9 cellular contexts compared by ENCODE assay signal in the genomic region with DNA sequence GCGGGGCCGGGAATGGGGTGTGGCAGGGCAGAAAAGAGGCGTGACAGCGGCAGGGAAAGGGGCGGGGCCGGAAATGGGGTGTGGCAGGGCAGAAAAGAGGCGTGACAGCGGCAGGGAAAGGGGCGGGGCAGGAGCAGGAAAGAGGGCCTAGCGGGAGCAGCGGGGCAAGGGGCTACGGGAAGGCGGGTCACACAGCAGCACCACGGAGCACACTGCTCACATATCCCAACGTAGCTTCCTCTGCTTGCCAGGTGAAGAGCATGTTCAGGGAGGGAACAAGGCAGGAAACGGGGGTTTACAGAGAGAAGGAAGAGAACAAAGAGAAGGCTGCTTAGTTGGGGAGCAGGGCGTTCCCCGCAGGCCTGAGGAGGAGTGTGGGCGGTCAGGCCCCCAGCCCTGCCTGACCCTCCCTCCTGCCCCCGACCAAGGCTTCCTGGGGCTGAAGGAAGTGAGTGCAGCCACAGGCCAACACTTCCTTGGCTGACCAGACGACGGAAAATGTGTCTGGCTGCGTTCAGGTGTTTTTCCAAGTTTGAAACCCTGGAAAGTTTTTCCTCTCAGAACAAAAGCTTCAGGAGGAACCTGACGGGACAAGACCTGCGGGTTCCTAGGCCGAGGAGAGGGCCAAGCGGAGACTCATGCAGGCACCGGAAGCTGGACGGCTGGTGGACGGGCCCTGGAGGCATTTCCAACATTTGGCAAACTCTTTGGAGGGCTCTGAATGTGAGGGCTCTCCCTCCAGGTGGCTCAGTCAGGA. TPM values are rescaled to one million over a fixed set of nuclear protein-coding genes. Genes with fewer than 3 reads are reported as not detected.
DNase-seq lines count a peak whose midpoint lies in the region; ATAC-seq and TF ChIP-seq lines count a peak whose summit lies in the region.
"Had no signal": no experiment of that assay in that cellular context is flagged by ENCODE, and none has a peak within 500 bp of the region (broad histone marks: within the 10 kb centered on the region; RNA-seq: fewer than 3 reads in every experiment).

No MANE protein-coding gene starts in this region.

- ATAC-seq in HG02885 (IDR thresholded peaks at IDR 0.05; ENCODE audit: poor library complexity, unreplicated experiment) (no peak), GM21786 (IDR thresholded peaks at IDR 0.05; ENCODE audit: unreplicated experiment) (no peak), GM19397 (IDR thresholded peaks at IDR 0.05; ENCODE audit: unreplicated experiment) (no peak)

- no peak for TF ChIP-seq RAD21 in liver (IDR thresholded peaks at IDR 0.05)

- WGBS in liver = 74% methylated on average over 30 of the region's 30 CpGs

- H3K27me3 ChIP-seq in ascending aorta (no peaks in the 10 kb centered on the region), liver (ENCODE audit: control insufficient read depth in 4 of 4, insufficient read depth in 4 of 4, low read length in 3 of 4) (no peaks in the 10 kb centered on the region)
- H3K27me3 ChIP-seq: thyroid gland had no signal

- H3K9me3 ChIP-seq in ES-I3 (ENCODE audit: control insufficient read depth, insufficient read depth, low read length) (no peaks in the 10 kb centered on the region), ascending aorta (no peaks in the 10 kb centered on the region), liver (ENCODE audit: control insufficient read depth in 4 of 4, low read length in 3 of 4) (no peaks in the 10 kb centered on the region)
- H3K9me3 ChIP-seq: thyroid gland had no signal

- no peaks in the 10 kb centered on the region for H3K36me3 ChIP-seq in ES-I3 (ENCODE audit: insufficient read depth, low read length)
- H3K36me3 ChIP-seq in ascending aorta = peaks cover 52 to 77% of the 10 kb centered on the region in 2 donors
- H3K36me3 ChIP-seq in liver (ENCODE audit: control insufficient read depth in 4 of 4, insufficient read depth in 3 of 4, low read depth in 1 of 4, low read length in 3 of 4) = peaks cover 16 to 51% (median 23%) of the 10 kb centered on the region in 4 donors

- peak overlapping the region; percentile 22; the same call in 1 of the 2 replicates for H3K9ac ChIP-seq in ES-I3 (ENCODE audit: low read depth, low read length)
- H3K9ac ChIP-seq in liver (ENCODE audit: low read depth in 1 of 2, low read length in 2 of 2) = no peak overlapping the region

- intact Hi-C loops in ascending aorta (cut with DNase I) = no loop called here

- H3K4me3 ChIP-seq in ascending aorta = no peak overlapping the region
- H3K4me3 ChIP-seq in liver (ENCODE audit: low read depth in 1 of 3, low read length in 3 of 3) = no peak overlapping the region
- H3K4me3 ChIP-seq: thyroid gland had no signal

- H3K4me1 ChIP-seq in ES-I3 (ENCODE audit: insufficient read depth, low read length) = peaks cover 8% of the 10 kb centered on the region; the same call in 1 of the 2 replicates
- H3K4me1 ChIP-seq in ascending aorta = peaks cover 0 to 2% of the 10 kb centered on the region in 2 donors
- H3K4me1 ChIP-seq in liver (ENCODE audit: control insufficient read depth in 4 of 4, insufficient read depth in 4 of 4, low read length in 3 of 4) = peaks cover 0 to 4% (median 1%) of the 10 kb centered on the region in 4 donors

- DNase-seq in NCI-H460 (ENCODE audit: extremely low read depth, low read depth) (peak; percentile 75), ascending aorta (ENCODE audit: low spot score in 2 of 2) (no peak), HuH-7 (ENCODE audit: low spot score) (no peak)

- no peak for TF ChIP-seq CTCF in ascending aorta (IDR thresholded peaks at IDR 0.05)
- TF ChIP-seq CTCF in liver (IDR thresholded peaks at IDR 0.05; ENCODE audit: low read depth, low read length, missing input control) = no peak

- H3K27ac ChIP-seq in ascending aorta (peak overlapping the region; percentile 1 to 53), liver (ENCODE audit: low read depth in 1 of 2, low read length in 2 of 2) (no peak overlapping the region)

TF ChIP-seq in liver, 16 proteins besides CTCF, POLR2A, EP300 and RAD21:
- TF ChIP-seq NR2F2 (IDR thresholded peaks at IDR 0.05) = peak; percentile 50
- no peak for TF ChIP-seq FOXA1 (IDR thresholded peaks at IDR 0.05)

RNA-seq across cellular contexts. Expression of gene UCKL1, which starts 13.8 kb away (rescaled TPM):
- total RNA-seq in NCI-H460 (2014; rRNA removed; shearing (Covaris generic)) = 17.9 and 18.5 TPM in 2 replicates
- 38.6 and 43.9 TPM in 2 replicates for polyA plus RNA-seq in NCI-H460 (2014; cell fraction: nucleus; rRNA removed)
- 95.4 TPM for total RNA-seq in ascending aorta
- 10 to 100 TPM; 16.4 to 20.4 TPM for total RNA-seq in liver
- 10 to 100 TPM; 16.4 to 20.1 TPM for polyA plus RNA-seq in liver

RNA-seq across cellular contexts. Expression of gene ZNF512B, which starts 27.3 kb away (rescaled TPM):
- 6.6 and 6.9 TPM in 2 replicates for total RNA-seq in NCI-H460 (2014; rRNA removed; shearing (Covaris generic))
- 34.6 and 46.0 TPM in 2 replicates for polyA plus RNA-seq in NCI-H460 (2014; cell fraction: nucleus; rRNA removed)
- total RNA-seq in ascending aorta (17.5 TPM), liver (10 to 100 TPM in 1 of 2 donors, 1 to 10 TPM in 1; 9.2 to 11.8 TPM)
- polyA plus RNA-seq in liver = 10 to 100 TPM in 1 of 2 donors, 1 to 10 TPM in 1; 1.8 to 10.4 TPM

RNA-seq across cellular contexts. Expression of gene SAMD10, which starts 37.0 kb away (rescaled TPM):
- 2.6 and 3.6 TPM in 2 replicates for total RNA-seq in NCI-H460 (2014; rRNA removed; shearing (Covaris generic))
- polyA plus RNA-seq in NCI-H460 (2014; cell fraction: nucleus; rRNA removed) = 26.0 and 30.0 TPM in 2 replicates
- total RNA-seq in ascending aorta = not detected
- 1 to 10 TPM; 1.4 to 2.8 TPM for total RNA-seq in liver
- polyA plus RNA-seq in liver = 1 to 10 TPM in 1 of 2 donors, under 1 TPM in 1; 0.74 to 3.4 TPM

RNA-seq across cellular contexts. Expression of gene PRPF6, which starts 38.5 kb away (rescaled TPM):
- total RNA-seq in NCI-H460 (2014; rRNA removed; shearing (Covaris generic)) = 45.1 and 47.9 TPM in 2 replicates
- polyA plus RNA-seq in NCI-H460 (2014; cell fraction: nucleus; rRNA removed) = 67.3 and 71.2 TPM in 2 replicates
- total RNA-seq in ascending aorta (33.5 TPM), liver (10 to 100 TPM; 24.2 to 24.9 TPM)
- polyA plus RNA-seq in liver = 10 to 100 TPM; 16.3 to 22.0 TPM

RNA-seq across cellular contexts. Expression of gene DNAJC5, which starts 47.5 kb away (rescaled TPM):
- total RNA-seq in NCI-H460 (2014; rRNA removed; shearing (Covaris generic)) = 30.7 and 31.9 TPM in 2 replicates
- polyA plus RNA-seq in NCI-H460 (2014; cell fraction: nucleus; rRNA removed) = 26.5 and 40.0 TPM in 2 replicates
- total RNA-seq in ascending aorta (42.9 TPM), liver (10 to 100 TPM; 22.4 to 28.6 TPM)
- 10 to 100 TPM in 1 of 2 donors, 1 to 10 TPM in 1; 8.2 to 15.0 TPM for polyA plus RNA-seq in liver

Comparison
In these comparisons a context has a peak if more than half of its experiments do, and no peak if none do; other contexts are left out.
1. H3K27ac ChIP-seq: peak in ascending aorta (2 of 2); none in liver (0 of 2).